ENCODE assay signal across 15 cellular contexts in the genomic region with DNA sequence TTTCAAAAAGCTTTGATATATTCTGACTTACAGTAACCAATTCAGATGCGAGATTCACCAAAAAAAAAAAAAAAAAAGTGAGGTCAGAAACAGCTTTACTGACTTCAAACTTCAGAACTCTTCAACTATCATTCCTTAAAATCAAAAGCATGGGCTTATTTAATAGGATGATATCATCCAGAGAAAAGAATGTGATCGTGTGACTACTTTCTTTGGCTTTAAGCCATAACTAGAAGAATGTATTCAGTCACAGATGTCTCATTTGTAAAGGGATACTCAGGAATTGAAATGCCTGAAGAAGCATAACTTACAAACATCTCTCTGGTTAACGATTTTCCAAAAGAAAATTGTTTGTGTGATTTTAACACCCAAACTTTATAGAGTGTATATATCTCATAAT. TPM values are rescaled to one million over a fixed set of nuclear protein-coding genes. Genes with fewer than 3 reads are reported as not detected.
A peak's percentile ranks its signal among the peaks of the same experiment; 100 is the strongest.
DNase-seq lines count a peak whose midpoint lies in the region; ATAC-seq and TF ChIP-seq lines count a peak whose summit lies in the region.
"Had no signal": no experiment of that assay in that cellular context is flagged by ENCODE, and none has a peak within 500 bp of the region (broad histone marks: within the 10 kb centered on the region; RNA-seq: fewer than 3 reads in every experiment).

No MANE protein-coding gene starts in this region.

- ATAC-seq in HG03521 (IDR thresholded peaks at IDR 0.05; ENCODE audit: unreplicated experiment) (no peak), HG03135 (IDR thresholded peaks at IDR 0.05; ENCODE audit: unreplicated experiment) (no peak)

- no peaks in the 10 kb centered on the region for H3K9me3 Mint-ChIP-seq in activated naive CD4-positive, alpha-beta T cell treated with anti-CD3 and anti-CD28 coated beads, Interleukin-2, amount 50 U/mL, for 24 hours
- H3K9me3 Mint-ChIP-seq: activated CD4-positive, alpha-beta memory T cell treated with anti-CD3 and anti-CD28 coated beads, Interleukin-2, amount 10 ng/mL, durations not matched to agents 7 days and 5 days had no signal

- intact Hi-C loops in ascending aorta (cut with DNase I), result no loop called here

- H3K9me2 ChIP-seq in SK-N-SH, result no peaks in the 10 kb centered on the region

- 0 out of 2 replicates have a peak overlapping the region, but pooled peaks have one; percentile 20 for H3K4me2 ChIP-seq in SK-N-SH
- H3K4me2 ChIP-seq: BLaER1, hepatocyte had no signal

- no peaks in the 10 kb centered on the region for H3K27me3 Mint-ChIP-seq in activated naive CD4-positive, alpha-beta T cell treated with anti-CD3 and anti-CD28 coated beads, Interleukin-2, amount 50 U/mL, for 24 hours
- H3K27me3 Mint-ChIP-seq: activated CD4-positive, alpha-beta memory T cell treated with anti-CD3 and anti-CD28 coated beads, Interleukin-2, amount 10 ng/mL, durations not matched to agents 7 days and 5 days had no signal

- H3K4me3 ChIP-seq in SK-N-SH (ENCODE audit: low read depth in 2 of 2, low read length in 1 of 2) (no peak overlapping the region), ascending aorta (no peak overlapping the region)
- H3K4me3 ChIP-seq: BLaER1, hepatocyte had no signal

- H3K4me1 ChIP-seq in SK-N-SH (ENCODE audit: control insufficient read depth in 1 of 2, insufficient read depth in 2 of 2, low read depth in 1 of 2, low read length in 1 of 2) (peaks cover 4 to 26% of the 10 kb centered on the region in 2 experiments; a peak in 3 of 4 replicates), ascending aorta (peaks cover 0 to 25% of the 10 kb centered on the region in 2 donors)
- H3K4me1 ChIP-seq: BLaER1 had no signal

- WGBS in SK-N-SH (ENCODE audit: low lambda C conversion rate), result 3% methylated on average over 3 of the region's 3 CpGs

- peak overlapping the region; percentile 55 for H3K27ac Mint-ChIP-seq in activated naive CD4-positive, alpha-beta T cell treated with anti-CD3 and anti-CD28 coated beads, Interleukin-2, amount 50 U/mL, for 24 hours
- H3K27ac Mint-ChIP-seq: activated CD4-positive, alpha-beta memory T cell treated with anti-CD3 and anti-CD28 coated beads, Interleukin-2, amount 10 ng/mL, durations not matched to agents 7 days and 5 days had no signal

- H3K27ac ChIP-seq in SK-N-SH (ENCODE audit: low read depth in 2 of 2, low read length in 1 of 2), result peak overlapping the region in 1 of 2 experiments; percentile 30; a peak in 3 of 4 replicates
- H3K27ac ChIP-seq in ascending aorta, result no peak overlapping the region
- H3K27ac ChIP-seq: BLaER1, hepatocyte had no signal

- H3K9me3 ChIP-seq in SK-N-SH (no peaks in the 10 kb centered on the region), ascending aorta (no peaks in the 10 kb centered on the region)
- H3K9me3 ChIP-seq: BLaER1 had no signal

- no peaks in the 10 kb centered on the region for H3K79me2 ChIP-seq in SK-N-SH (ENCODE audit: insufficient read depth)
- H3K79me2 ChIP-seq: hepatocyte had no signal

- TF ChIP-seq EP300 in SK-N-SH (IDR thresholded peaks at IDR 0.05; ENCODE audit: borderline replicate concordance in 1 of 2, low read depth in 1 of 2, low read length in 1 of 2), result peak in 1 of 2 experiments; percentile 47; a peak in 1 of 4 replicates

- H2AFZ ChIP-seq in SK-N-SH (ENCODE audit: low read depth), result no peak overlapping the region
- H2AFZ ChIP-seq: hepatocyte had no signal

- no peak for TF ChIP-seq RAD21 in SK-N-SH (IDR thresholded peaks at IDR 0.05; ENCODE audit: low read length)

- H4K20me1 ChIP-seq in SK-N-SH (ENCODE audit: insufficient read depth), result no peaks in the 10 kb centered on the region
- H4K20me1 ChIP-seq: BLaER1 had no signal

- H3K36me3 ChIP-seq in SK-N-SH (replicated peaks in 1 of 2; ENCODE audit: control insufficient read depth in 1 of 2, insufficient read depth in 2 of 2, low read length in 1 of 2) (no peaks in the 10 kb centered on the region), ascending aorta (no peaks in the 10 kb centered on the region)
- H3K36me3 ChIP-seq: BLaER1 had no signal

- no peak for DNase-seq in activated naive CD4-positive, alpha-beta T cell treated with Interleukin-2 at 50 U/mL for 16 hours
- DNase-seq in SK-N-SH (no peak), fibroblast of the conjunctiva (ENCODE audit: low read depth) (peak; percentile 42), stromal cell of bone marrow (ENCODE audit: low read depth) (peak; percentile 71), ascending aorta (ENCODE audit: low spot score in 2 of 2) (no peak)
- DNase-seq: activated CD4-positive, alpha-beta memory T cell treated with anti-CD3 and anti-CD28 coated beads, Interleukin-2, amount 10 ng/mL, durations not matched to agents 7 days and 5 days; aorta; KG1; NCI-H345; stimulated activated naive CD4-positive, alpha-beta T cell had no signal

- H3F3A ChIP-seq in SK-N-SH (replicated peaks; ENCODE audit: insufficient read depth), result peaks cover 4% of the 10 kb centered on the region

- peaks cover 82% of the 10 kb centered on the region for H3K4me1 Mint-ChIP-seq in activated naive CD4-positive, alpha-beta T cell treated with anti-CD3 and anti-CD28 coated beads, Interleukin-2, amount 50 U/mL, for 24 hours

- no peak overlapping the region for H3K9ac ChIP-seq in SK-N-SH
- H3K9ac ChIP-seq: BLaER1 had no signal

- peaks cover 8% of the 10 kb centered on the region for H3K36me3 Mint-ChIP-seq in activated naive CD4-positive, alpha-beta T cell treated with anti-CD3 and anti-CD28 coated beads, Interleukin-2, amount 50 U/mL, for 24 hours

- H3K27me3 ChIP-seq in SK-N-SH (ENCODE audit: insufficient read depth) (no peaks in the 10 kb centered on the region), ascending aorta (no peaks in the 10 kb centered on the region)
- H3K27me3 ChIP-seq: BLaER1, hepatocyte had no signal

- no peak for TF ChIP-seq CTCF in SK-N-SH (IDR thresholded peaks at IDR 0.05)
- TF ChIP-seq CTCF in ascending aorta (IDR thresholded peaks at IDR 0.05), result no peak

- H3K4me3 Mint-ChIP-seq in activated naive CD4-positive, alpha-beta T cell treated with anti-CD3 and anti-CD28 coated beads, Interleukin-2, amount 50 U/mL, for 24 hours, result no peak overlapping the region
- H3K4me3 Mint-ChIP-seq: activated CD4-positive, alpha-beta memory T cell treated with anti-CD3 and anti-CD28 coated beads, Interleukin-2, amount 10 ng/mL, durations not matched to agents 7 days and 5 days had no signal

- POLR2A ChIA-PET in SK-N-SH (lab: Yijun Ruan, JAX), result no interaction called here

- CTCF ChIA-PET in SK-N-SH (lab: Yijun Ruan, JAX), result no interaction called here

TF ChIP-seq in SK-N-SH, 30 proteins besides CTCF, POLR2A, EP300 and RAD21:
- TF ChIP-seq NFIC (IDR thresholded peaks at IDR 0.05; ENCODE audit: borderline replicate concordance) (peak; percentile 90), SMC3 (IDR thresholded peaks at IDR 0.05; ENCODE audit: low read depth, low read length) (no peak), FOSL2 (IDR thresholded peaks at IDR 0.05; ENCODE audit: borderline replicate concordance, low read depth) (peak; percentile 66; the same call in 1 of the 2 replicates), TCF12 (IDR thresholded peaks at IDR 0.05) (peak; percentile 80), MEF2A (IDR thresholded peaks at IDR 0.05; ENCODE audit: borderline replicate concordance, low read depth) (0 out of 2 replicates have a peak, but pooled peaks have one; percentile 32), JUND (IDR thresholded peaks at IDR 0.05) (peak; percentile 67)
- TF ChIP-seq, protein P1, sequence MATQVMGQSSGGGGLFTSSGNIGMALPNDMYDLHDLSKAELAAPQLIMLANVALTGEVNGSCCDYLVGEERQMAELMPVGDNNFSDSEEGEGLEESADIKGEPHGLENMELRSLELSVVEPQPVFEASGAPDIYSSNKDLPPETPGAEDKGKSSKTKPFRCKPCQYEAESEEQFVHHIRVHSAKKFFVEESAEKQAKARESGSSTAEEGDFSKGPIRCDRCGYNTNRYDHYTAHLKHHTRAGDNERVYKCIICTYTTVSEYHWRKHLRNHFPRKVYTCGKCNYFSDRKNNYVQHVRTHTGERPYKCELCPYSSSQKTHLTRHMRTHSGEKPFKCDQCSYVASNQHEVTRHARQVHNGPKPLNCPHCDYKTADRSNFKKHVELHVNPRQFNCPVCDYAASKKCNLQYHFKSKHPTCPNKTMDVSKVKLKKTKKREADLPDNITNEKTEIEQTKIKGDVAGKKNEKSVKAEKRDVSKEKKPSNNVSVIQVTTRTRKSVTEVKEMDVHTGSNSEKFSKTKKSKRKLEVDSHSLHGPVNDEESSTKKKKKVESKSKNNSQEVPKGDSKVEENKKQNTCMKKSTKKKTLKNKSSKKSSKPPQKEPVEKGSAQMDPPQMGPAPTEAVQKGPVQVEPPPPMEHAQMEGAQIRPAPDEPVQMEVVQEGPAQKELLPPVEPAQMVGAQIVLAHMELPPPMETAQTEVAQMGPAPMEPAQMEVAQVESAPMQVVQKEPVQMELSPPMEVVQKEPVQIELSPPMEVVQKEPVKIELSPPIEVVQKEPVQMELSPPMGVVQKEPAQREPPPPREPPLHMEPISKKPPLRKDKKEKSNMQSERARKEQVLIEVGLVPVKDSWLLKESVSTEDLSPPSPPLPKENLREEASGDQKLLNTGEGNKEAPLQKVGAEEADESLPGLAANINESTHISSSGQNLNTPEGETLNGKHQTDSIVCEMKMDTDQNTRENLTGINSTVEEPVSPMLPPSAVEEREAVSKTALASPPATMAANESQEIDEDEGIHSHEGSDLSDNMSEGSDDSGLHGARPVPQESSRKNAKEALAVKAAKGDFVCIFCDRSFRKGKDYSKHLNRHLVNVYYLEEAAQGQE (IDR thresholded peaks at IDR 0.05; ENCODE audit: low read depth, low read length), result no peak
- TF ChIP-seq, protein P2, sequence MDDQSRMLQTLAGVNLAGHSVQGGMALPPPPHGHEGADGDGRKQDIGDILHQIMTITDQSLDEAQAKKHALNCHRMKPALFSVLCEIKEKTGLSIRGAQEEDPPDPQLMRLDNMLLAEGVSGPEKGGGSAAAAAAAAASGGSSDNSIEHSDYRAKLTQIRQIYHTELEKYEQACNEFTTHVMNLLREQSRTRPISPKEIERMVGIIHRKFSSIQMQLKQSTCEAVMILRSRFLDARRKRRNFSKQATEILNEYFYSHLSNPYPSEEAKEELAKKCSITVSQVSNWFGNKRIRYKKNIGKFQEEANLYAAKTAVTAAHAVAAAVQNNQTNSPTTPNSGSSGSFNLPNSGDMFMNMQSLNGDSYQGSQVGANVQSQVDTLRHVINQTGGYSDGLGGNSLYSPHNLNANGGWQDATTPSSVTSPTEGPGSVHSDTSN (IDR thresholded peaks at IDR 0.05), result peak; percentile 49
- TF ChIP-seq, protein P3, sequence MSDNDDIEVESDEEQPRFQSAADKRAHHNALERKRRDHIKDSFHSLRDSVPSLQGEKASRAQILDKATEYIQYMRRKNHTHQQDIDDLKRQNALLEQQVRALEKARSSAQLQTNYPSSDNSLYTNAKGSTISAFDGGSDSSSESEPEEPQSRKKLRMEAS (IDR thresholded peaks at IDR 0.05; ENCODE audit: low read depth), result peak; percentile 46; the same call in 1 of the 2 replicates

RNA-seq across cellular contexts. Expression of a gene that starts 11.5 kb away (rescaled TPM):
- 3.0 and 3.3 TPM in 2 replicates for polyA plus RNA-seq in SK-N-SH (2012; rRNA removed)
- 3.1 and 4.4 TPM in 2 replicates for polyA plus RNA-seq in SK-N-SH (2012; cell fraction: cytosol; rRNA removed)
- polyA plus RNA-seq in SK-N-SH (2012; cell fraction: nucleus; rRNA removed), result 3.0 TPM in 2 replicates
- total RNA-seq in ascending aorta, result 3.7 TPM

Comparison
In these comparisons a context has a peak if more than half of its experiments do, and no peak if none do; other contexts are left out.
1. DNase-seq: peak in fibroblast of the conjunctiva (single experiment) and stromal cell of bone marrow (single experiment); none in activated naive CD4-positive, alpha-beta T cell treated with Interleukin-2 at 50 U/mL for 16 hours (single experiment), SK-N-SH (single experiment) and ascending aorta (0 of 2).